ENCODE assay signal across 8 cellular contexts in the genomic region with DNA sequence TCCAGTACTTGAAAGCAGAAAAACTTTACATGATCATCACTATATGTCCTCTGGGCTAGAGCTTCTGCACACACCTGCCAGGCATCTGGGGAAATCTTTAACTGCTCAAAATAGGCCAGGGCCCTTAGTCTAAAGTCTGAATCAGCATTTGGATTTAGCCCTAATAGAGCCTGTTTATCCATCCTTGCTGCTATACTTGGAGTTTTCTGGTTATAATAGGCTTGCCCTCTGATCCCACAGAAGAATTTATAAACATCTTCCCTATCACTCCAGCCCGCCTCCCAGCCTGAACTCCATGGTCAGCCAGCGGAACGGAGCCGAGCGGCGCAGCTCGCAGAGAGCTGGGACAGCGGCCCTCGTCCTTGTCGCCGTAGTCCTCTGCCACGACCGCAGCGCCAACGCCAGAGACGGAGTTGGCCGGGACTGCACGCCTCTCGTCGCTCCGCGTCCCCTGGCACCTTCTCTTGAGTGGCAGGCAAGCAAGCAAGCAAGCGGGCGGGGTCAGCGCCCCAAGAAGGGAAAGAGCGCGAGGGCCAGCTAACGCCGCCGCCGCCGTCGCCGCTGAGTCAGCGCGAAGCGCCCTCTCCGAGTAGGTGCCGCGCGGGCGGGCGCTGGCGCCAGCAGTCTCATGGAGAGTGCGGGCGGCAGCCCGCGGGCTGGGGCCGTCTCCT. TPM values are rescaled to one million over a fixed set of nuclear protein-coding genes. Genes with fewer than 3 reads are reported as not detected.
DNase-seq lines count a peak whose midpoint lies in the region; ATAC-seq and TF ChIP-seq lines count a peak whose summit lies in the region.

No MANE protein-coding gene starts in this region.

- DNase-seq in CD14-positive monocyte (ENCODE audit: low spot score) (peak; percentile 68), SHP77 treated with DMSO at 0.1 percent for 48 hours (lab: John Stamatoyannopoulos, UW) (peak; percentile 78), amniotic epithelial cell (ENCODE audit: low read depth) (peak; percentile 51), right atrium auricular region (ENCODE audit: low spot score) (peak; percentile 78), posterior vena cava (ENCODE audit: low spot score) (peak; percentile 93), upper lobe of right lung (peak; percentile 95), epidermal melanocyte (ENCODE audit: insufficient read length, low spot score) (no peak)

- H3K4me1 ChIP-seq in right atrium auricular region, result peaks cover 0 to 7% of the 10 kb centered on the region in 2 donors
- H3K4me1 ChIP-seq in upper lobe of right lung, result peaks cover 4% of the 10 kb centered on the region

- intact Hi-C loops in CD14-positive monocyte (cut with micrococcal nuclease) (no loop called here), posterior vena cava (cut with DNase I) (no loop called here), upper lobe of right lung (cut with DNase I) (no loop called here)

- H3K4me1 Mint-ChIP-seq in CD14-positive monocyte (peaks cover 22% of the 10 kb centered on the region), IgD-negative memory B cell (peaks cover 0 to 6% (median 4%) of the 10 kb centered on the region in 3 donors)

- no peak for TF ChIP-seq CTCF in CD14-positive monocyte (IDR thresholded peaks at IDR 0.05)
- TF ChIP-seq CTCF in right atrium auricular region (IDR thresholded peaks at IDR 0.05), result peak in 1 of 2 donors; percentile 21
- no peak for TF ChIP-seq CTCF in upper lobe of right lung (IDR thresholded peaks at IDR 0.05)

- no peaks in the 10 kb centered on the region for H3K27me3 ChIP-seq in right atrium auricular region
- H3K27me3 ChIP-seq in upper lobe of right lung, result no peaks in the 10 kb centered on the region

- H3K9me3 ChIP-seq in right atrium auricular region (peaks cover 0 to 12% of the 10 kb centered on the region in 2 donors), upper lobe of right lung (no peaks in the 10 kb centered on the region)

- H3K36me3 Mint-ChIP-seq in CD14-positive monocyte, result peaks cover 0 to 3% of the 10 kb centered on the region in 2 donors
- peaks cover 3% of the 10 kb centered on the region for H3K36me3 Mint-ChIP-seq in IgD-negative memory B cell

- ATAC-seq in upper lobe of right lung, result peak; percentile 99

- no peaks in the 10 kb centered on the region for H3K36me3 ChIP-seq in right atrium auricular region
- no peaks in the 10 kb centered on the region for H3K36me3 ChIP-seq in upper lobe of right lung

- H3K9me3 Mint-ChIP-seq in CD14-positive monocyte (peaks cover 0 to 15% (median 8%) of the 10 kb centered on the region in 7 donors), IgD-negative memory B cell (peaks cover 0 to 10% (median 2%) of the 10 kb centered on the region in 3 donors)

- H3K27ac ChIP-seq in right atrium auricular region (peak overlapping the region; percentile 77 to 80), upper lobe of right lung (peak overlapping the region; percentile 61)

- peaks cover 11 to 17% (median 12%) of the 10 kb centered on the region in 3 donors for H3K27me3 Mint-ChIP-seq in CD14-positive monocyte (ENCODE audit: low read depth in 3 of 3)
- peaks cover 25% of the 10 kb centered on the region for H3K27me3 Mint-ChIP-seq in IgD-negative memory B cell

- H3K4me3 ChIP-seq in right atrium auricular region (peak overlapping the region; percentile 24 to 46), upper lobe of right lung (peak overlapping the region; percentile 49)

- H3K27ac Mint-ChIP-seq in CD14-positive monocyte, result peak overlapping the region in 1 of 7 donors; percentile 7
- no peak overlapping the region for H3K27ac Mint-ChIP-seq in IgD-negative memory B cell

- H3K4me3 Mint-ChIP-seq in CD14-positive monocyte (peak overlapping the region in 1 of 2 donors; percentile 83), IgD-negative memory B cell (peak overlapping the region; percentile 47 to 89 (median 66))

RNA-seq across cellular contexts. Expression of a gene that starts 25.4 kb away (rescaled TPM):
- polyA plus RNA-seq in CD14-positive monocyte (under 1 TPM in 1 of 2 donors, not detected in 1; 0.40 TPM), IgD-negative memory B cell (not detected)
- total RNA-seq in right atrium auricular region (1 to 10 TPM in 1 of 2 donors, not detected in 1; 2.7 TPM), posterior vena cava (not detected), upper lobe of right lung (not detected)
